Comparison of ENCODE assay signal across 20 cellular contexts in the genomic region with DNA sequence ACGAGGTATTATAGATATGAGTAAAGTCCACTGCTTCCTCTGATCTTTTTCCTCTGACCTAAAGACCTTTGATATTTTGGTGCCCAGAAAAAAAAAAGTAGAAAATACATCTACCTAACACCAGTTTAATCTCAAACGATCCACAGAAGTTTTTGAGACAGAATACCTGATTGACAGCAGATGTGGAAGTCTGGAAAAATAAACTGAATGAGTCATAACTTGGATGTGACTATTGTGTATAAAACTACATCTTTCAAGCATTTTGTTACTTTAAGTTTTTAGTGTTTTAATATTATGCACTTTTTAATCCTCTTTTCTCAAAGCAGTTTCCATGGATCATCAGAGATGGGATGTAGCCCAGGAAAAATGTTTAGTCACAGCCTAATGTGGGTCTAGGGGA.
DNase-seq lines count a peak whose midpoint lies in the region; ATAC-seq and TF ChIP-seq lines count a peak whose summit lies in the region.
"Had no signal": no experiment of that assay in that cellular context is flagged by ENCODE, and none has a peak within 500 bp of the region (broad histone marks: within the 10 kb centered on the region; RNA-seq: fewer than 3 reads in every experiment).

No MANE protein-coding gene starts in this region.

- no peaks in the 10 kb centered on the region for H3K36me3 Mint-ChIP-seq in osteocyte (ENCODE audit: unreplicated experiment)
- H3K36me3 Mint-ChIP-seq: CD8-positive, alpha-beta memory T cell had no signal

- H2AFZ ChIP-seq in SK-N-SH (ENCODE audit: low read depth) = no peak overlapping the region
- H2AFZ ChIP-seq: PC-9 had no signal

- H3K27ac Mint-ChIP-seq in osteocyte (ENCODE audit: unreplicated experiment) = peak overlapping the region; percentile 4
- H3K27ac Mint-ChIP-seq: CD8-positive, alpha-beta memory T cell had no signal

- 0% methylated on average over 2 of the region's 2 CpGs for WGBS in SK-N-SH (ENCODE audit: low lambda C conversion rate)

- no peak overlapping the region for H3K9ac ChIP-seq in SK-N-SH
- H3K9ac ChIP-seq: BLaER1 treated with 17β-estradiol and CSF1 and Interleukin-3, amounts not matched to agents 10 nM and 100 nM had no signal

- no peak overlapping the region for H3K4me2 ChIP-seq in SK-N-SH
- H3K4me2 ChIP-seq: BLaER1 treated with 17β-estradiol and CSF1 and Interleukin-3, amounts not matched to agents 10 nM and 100 nM; PC-9 had no signal

- H3K9me2 ChIP-seq in SK-N-SH = no peaks in the 10 kb centered on the region

- H3K9me3 ChIP-seq in SK-N-SH = no peaks in the 10 kb centered on the region
- H3K9me3 ChIP-seq: SJCRH30 had no signal

- TF ChIP-seq RAD21 in SK-N-SH (IDR thresholded peaks at IDR 0.05; ENCODE audit: low read length) = no peak

- peaks cover 11% of the 10 kb centered on the region for H3K9me3 Mint-ChIP-seq in osteocyte (ENCODE audit: unreplicated experiment)

- H4K20me1 ChIP-seq in SK-N-SH (ENCODE audit: insufficient read depth) = no peaks in the 10 kb centered on the region
- H4K20me1 ChIP-seq: BLaER1 treated with 17β-estradiol and CSF1 and Interleukin-3, amounts not matched to agents 10 nM and 100 nM had no signal

- no peak for DNase-seq in SK-N-SH
- DNase-seq in M059J (ENCODE audit: low read depth) = peak; percentile 1
- peak; percentile 30 for DNase-seq in fibroblast of gingiva (ENCODE audit: low read depth)
- DNase-seq in osteocyte (ENCODE audit: extremely low spot score, unreplicated experiment) = no peak
- no peak for DNase-seq in OCI-M1 (lab: John Stamatoyannopoulos, UW)
- DNase-seq in left lobe of liver (ENCODE audit: low spot score) = no peak
- no peak for DNase-seq in activated gamma-delta T cell (lab: John Stamatoyannopoulos, UW)
- DNase-seq: CD8-positive, alpha-beta memory T cell; DND-41; H7; NCI-H1105; NCI-H1694 treated with DMSO at 0.1 percent for 48 hours; NCI-H69; NK-92 treated with Interleukin-12 subunit alpha and Interleukin-12 subunit beta, amount 100 ng/mL, for 24 hours; PC-9; SJCRH30; SW 1271 had no signal

- no peaks in the 10 kb centered on the region for H3K79me2 ChIP-seq in SK-N-SH (ENCODE audit: insufficient read depth)

- ATAC-seq in SK-N-SH treated with all-trans-retinoic acid at 6 μM for 48 hours (peak; percentile 43; the same call in 1 of the 3 replicates), left lobe of liver (no peak)

- no peaks in the 10 kb centered on the region for H3K27me3 ChIP-seq in SK-N-SH (ENCODE audit: insufficient read depth)
- H3K27me3 ChIP-seq: BLaER1 treated with 17β-estradiol and CSF1 and Interleukin-3, amounts not matched to agents 10 nM and 100 nM; SJCRH30 had no signal

- POLR2A ChIA-PET in SK-N-SH (lab: Yijun Ruan, JAX) = no interaction called here

- no peak for TF ChIP-seq CTCF in SK-N-SH (IDR thresholded peaks at IDR 0.05)
- no peak for TF ChIP-seq CTCF in osteocyte (IDR thresholded peaks at IDR 0.05)

- H3K4me1 ChIP-seq in SK-N-SH (ENCODE audit: control insufficient read depth in 1 of 2, insufficient read depth in 2 of 2, low read depth in 1 of 2, low read length in 1 of 2) = no peaks in the 10 kb centered on the region
- H3K4me1 ChIP-seq: BLaER1 treated with 17β-estradiol and CSF1 and Interleukin-3, amounts not matched to agents 10 nM and 100 nM; SJCRH30 had no signal

- H3F3A ChIP-seq in SK-N-SH (replicated peaks; ENCODE audit: insufficient read depth) = no peaks in the 10 kb centered on the region

- H3K27me3 Mint-ChIP-seq in osteocyte (ENCODE audit: unreplicated experiment) = no peaks in the 10 kb centered on the region
- H3K27me3 Mint-ChIP-seq: CD8-positive, alpha-beta memory T cell had no signal

- no peak overlapping the region for H3K4me3 ChIP-seq in SK-N-SH (ENCODE audit: low read depth in 2 of 2, low read length in 1 of 2)
- H3K4me3 ChIP-seq: BLaER1 treated with 17β-estradiol and CSF1 and Interleukin-3, amounts not matched to agents 10 nM and 100 nM; PC-9; SJCRH30 had no signal

- no peak overlapping the region for H3K4me3 Mint-ChIP-seq in osteocyte (ENCODE audit: unreplicated experiment)
- H3K4me3 Mint-ChIP-seq: CD8-positive, alpha-beta memory T cell had no signal

- H3K36me3 ChIP-seq in SK-N-SH (replicated peaks in 1 of 2; ENCODE audit: control insufficient read depth in 1 of 2, insufficient read depth in 2 of 2, low read length in 1 of 2) = no peaks in the 10 kb centered on the region
- H3K36me3 ChIP-seq: BLaER1 treated with 17β-estradiol and CSF1 and Interleukin-3, amounts not matched to agents 10 nM and 100 nM; SJCRH30 had no signal

- no peak overlapping the region; a peak in 1 of 4 replicates for H3K27ac ChIP-seq in SK-N-SH (ENCODE audit: low read depth in 2 of 2, low read length in 1 of 2)
- H3K27ac ChIP-seq: 22Rv1; BLaER1 treated with 17β-estradiol and CSF1 and Interleukin-3, amounts not matched to agents 10 nM and 100 nM; PC-9; SJCRH30 had no signal

- peaks cover 12% of the 10 kb centered on the region for H3K4me1 Mint-ChIP-seq in osteocyte (ENCODE audit: unreplicated experiment)
- H3K4me1 Mint-ChIP-seq: CD8-positive, alpha-beta memory T cell had no signal

- TF ChIP-seq EP300 in SK-N-SH (IDR thresholded peaks at IDR 0.05; ENCODE audit: borderline replicate concordance in 1 of 2, low read depth in 1 of 2, low read length in 1 of 2) = no peak

- CTCF ChIA-PET in SK-N-SH (lab: Yijun Ruan, JAX) = no interaction called here

TF ChIP-seq in SK-N-SH treated with all-trans-retinoic acid at 6 μM for 48 hours, 23 proteins besides CTCF, POLR2A, EP300 and RAD21 (continues in another document):
- TF ChIP-seq, protein P1, sequence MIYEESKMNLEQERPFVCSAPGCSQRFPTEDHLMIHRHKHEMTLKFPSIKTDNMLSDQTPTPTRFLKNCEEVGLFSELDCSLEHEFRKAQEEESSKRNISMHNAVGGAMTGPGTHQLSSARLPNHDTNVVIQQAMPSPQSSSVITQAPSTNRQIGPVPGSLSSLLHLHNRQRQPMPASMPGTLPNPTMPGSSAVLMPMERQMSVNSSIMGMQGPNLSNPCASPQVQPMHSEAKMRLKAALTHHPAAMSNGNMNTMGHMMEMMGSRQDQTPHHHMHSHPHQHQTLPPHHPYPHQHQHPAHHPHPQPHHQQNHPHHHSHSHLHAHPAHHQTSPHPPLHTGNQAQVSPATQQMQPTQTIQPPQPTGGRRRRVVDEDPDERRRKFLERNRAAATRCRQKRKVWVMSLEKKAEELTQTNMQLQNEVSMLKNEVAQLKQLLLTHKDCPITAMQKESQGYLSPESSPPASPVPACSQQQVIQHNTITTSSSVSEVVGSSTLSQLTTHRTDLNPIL (CRISPR knock-in tag; IDR thresholded peaks at IDR 0.05; ENCODE audit: low read depth) = no peak
- TF ChIP-seq ZFP30 (CRISPR knock-in tag; IDR thresholded peaks at IDR 0.05) = no peak

TF ChIP-seq in SK-N-SH, 30 proteins besides CTCF, POLR2A, EP300 and RAD21:
- TF ChIP-seq MXI1 (IDR thresholded peaks at IDR 0.05; ENCODE audit: low read depth, low read length) (no peak), TCF12 (IDR thresholded peaks at IDR 0.05) (no peak), YY1 (IDR thresholded peaks at IDR 0.05; ENCODE audit: low read depth) (no peak), ELF1 (IDR thresholded peaks at IDR 0.05) (no peak), POLR2AphosphoS5 (IDR thresholded peaks at IDR 0.05; ENCODE audit: low read depth, low read length) (no peak), NRF1 (IDR thresholded peaks at IDR 0.05; ENCODE audit: low read depth, low read length) (no peak), SIN3A (IDR thresholded peaks at IDR 0.05; ENCODE audit: borderline replicate concordance, low read depth, low read length) (no peak), CHD2 (IDR thresholded peaks at IDR 0.05; ENCODE audit: low read length, partially characterized antibody) (no peak)
- TF ChIP-seq, protein P2, sequence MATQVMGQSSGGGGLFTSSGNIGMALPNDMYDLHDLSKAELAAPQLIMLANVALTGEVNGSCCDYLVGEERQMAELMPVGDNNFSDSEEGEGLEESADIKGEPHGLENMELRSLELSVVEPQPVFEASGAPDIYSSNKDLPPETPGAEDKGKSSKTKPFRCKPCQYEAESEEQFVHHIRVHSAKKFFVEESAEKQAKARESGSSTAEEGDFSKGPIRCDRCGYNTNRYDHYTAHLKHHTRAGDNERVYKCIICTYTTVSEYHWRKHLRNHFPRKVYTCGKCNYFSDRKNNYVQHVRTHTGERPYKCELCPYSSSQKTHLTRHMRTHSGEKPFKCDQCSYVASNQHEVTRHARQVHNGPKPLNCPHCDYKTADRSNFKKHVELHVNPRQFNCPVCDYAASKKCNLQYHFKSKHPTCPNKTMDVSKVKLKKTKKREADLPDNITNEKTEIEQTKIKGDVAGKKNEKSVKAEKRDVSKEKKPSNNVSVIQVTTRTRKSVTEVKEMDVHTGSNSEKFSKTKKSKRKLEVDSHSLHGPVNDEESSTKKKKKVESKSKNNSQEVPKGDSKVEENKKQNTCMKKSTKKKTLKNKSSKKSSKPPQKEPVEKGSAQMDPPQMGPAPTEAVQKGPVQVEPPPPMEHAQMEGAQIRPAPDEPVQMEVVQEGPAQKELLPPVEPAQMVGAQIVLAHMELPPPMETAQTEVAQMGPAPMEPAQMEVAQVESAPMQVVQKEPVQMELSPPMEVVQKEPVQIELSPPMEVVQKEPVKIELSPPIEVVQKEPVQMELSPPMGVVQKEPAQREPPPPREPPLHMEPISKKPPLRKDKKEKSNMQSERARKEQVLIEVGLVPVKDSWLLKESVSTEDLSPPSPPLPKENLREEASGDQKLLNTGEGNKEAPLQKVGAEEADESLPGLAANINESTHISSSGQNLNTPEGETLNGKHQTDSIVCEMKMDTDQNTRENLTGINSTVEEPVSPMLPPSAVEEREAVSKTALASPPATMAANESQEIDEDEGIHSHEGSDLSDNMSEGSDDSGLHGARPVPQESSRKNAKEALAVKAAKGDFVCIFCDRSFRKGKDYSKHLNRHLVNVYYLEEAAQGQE (IDR thresholded peaks at IDR 0.05; ENCODE audit: low read depth, low read length) = no peak
- TF ChIP-seq, protein P3, sequence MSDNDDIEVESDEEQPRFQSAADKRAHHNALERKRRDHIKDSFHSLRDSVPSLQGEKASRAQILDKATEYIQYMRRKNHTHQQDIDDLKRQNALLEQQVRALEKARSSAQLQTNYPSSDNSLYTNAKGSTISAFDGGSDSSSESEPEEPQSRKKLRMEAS (IDR thresholded peaks at IDR 0.05; ENCODE audit: low read depth) = no peak

Comparison
In these comparisons a context has a peak if more than half of its experiments do, and no peak if none do; other contexts are left out.
1. DNase-seq: peak in M059J (single experiment) and fibroblast of gingiva (single experiment); none in SK-N-SH (single experiment), osteocyte (single experiment), OCI-M1 (single experiment), left lobe of liver (single experiment) and activated gamma-delta T cell (single experiment).